ENCODE assay signal across 33 cellular contexts in genomic region chr3:47964740-47965139, GRCh38.
"Had no signal": no experiment of that assay in that cellular context is flagged by ENCODE, and none has a peak within 500 bp of the region (broad histone marks: within the 10 kb centered on the region; RNA-seq: fewer than 3 reads in every experiment).

No MANE protein-coding gene starts in this region.

- H3K27ac Mint-ChIP-seq: activated CD8-positive, alpha-beta T cell treated with anti-CD3 and anti-CD28 coated beads, Interleukin-2, amount 10 ng/mL, durations not matched to agents 7 days and 5 days; activated naive CD8-positive, alpha-beta T cell treated with anti-CD3 and anti-CD28 coated beads, Interleukin-2, amount 50 U/mL, for 24 hours; activated T-cell treated with anti-CD3 and anti-CD28 coated beads, Interleukin-2, amount 50 U/mL, for 24 hours; activated T-helper 2 cell treated with anti-CD3 and anti-CD28 coated beads, Interferon-gamma antibody, Interleukin-2, Interleukin-4, amounts not matched to agents 10 μg/mL and 5 μg/mL and 100 μg/mL, durations not matched to agents 14 hours and 24 hours and 36 hours had no signal

- H2AFZ ChIP-seq: PC-9 had no signal

- H3K4me3 Mint-ChIP-seq: activated CD8-positive, alpha-beta T cell treated with anti-CD3 and anti-CD28 coated beads, Interleukin-2, amount 10 ng/mL, durations not matched to agents 7 days and 5 days; activated naive CD8-positive, alpha-beta T cell; activated naive CD8-positive, alpha-beta T cell treated with anti-CD3 and anti-CD28 coated beads, Interleukin-2, amount 50 U/mL, for 24 hours; activated T-cell treated with anti-CD3 and anti-CD28 coated beads, Interleukin-2, amount 50 U/mL, for 24 hours; brain had no signal

- H3K9me3 Mint-ChIP-seq: activated naive CD8-positive, alpha-beta T cell treated with anti-CD3 and anti-CD28 coated beads, Interleukin-2, amount 50 U/mL, for 24 hours; activated T-cell treated with anti-CD3 and anti-CD28 coated beads, Interleukin-2, amount 50 U/mL, for 24 hours; activated T-helper 2 cell treated with anti-CD3 and anti-CD28 coated beads, Interferon-gamma antibody, Interleukin-2, Interleukin-4, amounts not matched to agents 10 μg/mL and 5 μg/mL and 100 μg/mL, durations not matched to agents 14 hours and 24 hours and 36 hours had no signal

- FAIRE-seq: bronchial epithelial cell, RCC 7860 had no signal

- ATAC-seq: activated CD8-positive, alpha-beta T cell treated with anti-CD3 and anti-CD28 coated beads, Interleukin-2, amount 10 ng/mL, durations not matched to agents 7 days and 5 days; activated naive CD8-positive, alpha-beta T cell treated with anti-CD3 and anti-CD28 coated beads, Interleukin-2, amount 50 U/mL, for 24 hours had no signal

- H3K27me3 Mint-ChIP-seq: activated naive CD8-positive, alpha-beta T cell; activated naive CD8-positive, alpha-beta T cell treated with anti-CD3 and anti-CD28 coated beads, Interleukin-2, amount 50 U/mL, for 24 hours; activated T-cell treated with anti-CD3 and anti-CD28 coated beads, Interleukin-2, amount 50 U/mL, for 24 hours; brain had no signal

- H3K4me2 ChIP-seq: PC-9 had no signal

- H3K4me3 ChIP-seq: PC-9 had no signal

- H3K27ac ChIP-seq: PC-9, VCaP had no signal

- DNase-seq: activated CD4-positive, alpha-beta T cell treated with anti-CD3 and anti-CD28 coated beads for 1 hour; activated CD4-positive, alpha-beta T cell treated with anti-CD3 and anti-CD28 coated beads for 48 hours; activated CD4-positive, alpha-beta T cell treated with anti-CD3 and anti-CD28 coated beads, Interleukin-2, amount 50 U/mL, for 48 hours; activated CD4-positive, CD25-positive, alpha-beta regulatory T cell; activated CD8-positive, alpha-beta T cell treated with anti-CD3 and anti-CD28 coated beads, Interleukin-2, amount 10 ng/mL, durations not matched to agents 7 days and 5 days; activated gamma-delta T cell; activated naive CD4-positive, alpha-beta T cell treated with Interleukin-2 at 50 U/mL for 16 hours; activated naive CD8-positive, alpha-beta T cell treated with anti-CD3 and anti-CD28 coated beads, Interleukin-2, amount 50 U/mL, for 24 hours; activated T-cell treated with anti-CD3 and anti-CD28 coated beads, Interleukin-2, amount 50 U/mL, for 24 hours; anterior cingulate cortex; caudate nucleus; cerebellar nuclear complex; Karpas-422; NCI-H1048; NCI-H1105 treated with DMSO at 0.1 percent for 48 hours; NCI-H1436; NCI-H1694; NCI-H1930; NCI-H2081 treated with DMSO at 0.1 percent for 48 hours; NCI-H345; NCI-H524 treated with DMSO at 0.1 percent for 48 hours; PC-9; Right ventricle myocardium superior; SW 1271; T-helper 1 cell; T-helper 2 cell; T-helper 9 cell had no signal
